22 cellular contexts compared by ENCODE assay signal in genomic region chr13:113468029-113468428, GRCh38.
"Had no signal": no experiment of that assay in that cellular context is flagged by ENCODE, and none has a peak within 500 bp of the region (broad histone marks: within the 10 kb centered on the region; RNA-seq: fewer than 3 reads in every experiment).

No MANE protein-coding gene starts in this region.

- H3K27me3 Mint-ChIP-seq: natural killer cell treated with Interleukin-12 subunit alpha and Interleukin-12 subunit beta and Interleukin-15 and Interleukin-18, amount 100 ng/mL, for 72 hours had no signal

- H3K36me3 ChIP-seq: thyroid gland, uterus had no signal

- H3K4me1 ChIP-seq: esophagus muscularis mucosa, gastroesophageal sphincter, thyroid gland, uterus had no signal

- H3K9me3 Mint-ChIP-seq: natural killer cell treated with Interleukin-12 subunit alpha and Interleukin-12 subunit beta and Interleukin-15 and Interleukin-18, amount 100 ng/mL, for 72 hours had no signal

- H3K4me3 ChIP-seq: dorsolateral prefrontal cortex, esophagus muscularis mucosa, gastroesophageal sphincter, hepatocyte, lung, sigmoid colon, skin epidermis, thyroid gland, upper lobe of left lung, uterus had no signal

- DNase-seq: cortex of kidney; dorsolateral prefrontal cortex; effector CD8-positive, alpha-beta T cell; foreskin fibroblast; head of caudate nucleus; kidney; left cardiac atrium; mesenchymal stem cell; midbrain; sigmoid colon; stimulated activated naive CD4-positive, alpha-beta T cell; thyroid gland; upper lobe of left lung; uterus had no signal

- H3K4me3 Mint-ChIP-seq: natural killer cell treated with Interleukin-12 subunit alpha and Interleukin-12 subunit beta and Interleukin-15 and Interleukin-18, amount 100 ng/mL, for 72 hours had no signal

- H2AFZ ChIP-seq: hepatocyte had no signal

- H3K36me3 Mint-ChIP-seq: natural killer cell treated with Interleukin-12 subunit alpha and Interleukin-12 subunit beta and Interleukin-15 and Interleukin-18, amount 100 ng/mL, for 72 hours had no signal

- ATAC-seq: gastroesophageal sphincter; natural killer cell treated with Interleukin-12 subunit alpha and Interleukin-12 subunit beta and Interleukin-15 and Interleukin-18, amount 100 ng/mL, for 72 hours had no signal

- H3K27ac Mint-ChIP-seq: natural killer cell treated with Interleukin-12 subunit alpha and Interleukin-12 subunit beta and Interleukin-15 and Interleukin-18, amount 100 ng/mL, for 72 hours had no signal

- H3K27me3 ChIP-seq: dorsolateral prefrontal cortex, esophagus muscularis mucosa, gastroesophageal sphincter, hepatocyte, neutrophil, sigmoid colon, thyroid gland, upper lobe of left lung, uterus had no signal

- H3K27ac ChIP-seq: dorsolateral prefrontal cortex, epithelial cell of prostate, esophagus muscularis mucosa, gastroesophageal sphincter, hepatocyte, neutrophil, sigmoid colon, skin epidermis, thyroid gland, upper lobe of left lung, uterus had no signal
